Comparison of ENCODE assay signal across 19 cellular contexts in genomic region chr16:57814896-57815295, GRCh38. TPM values are rescaled to one million over a fixed set of nuclear protein-coding genes. Genes with fewer than 3 reads are reported as not detected.
"Had no signal": no experiment of that assay in that cellular context is flagged by ENCODE, and none has a peak within 500 bp of the region (broad histone marks: within the 10 kb centered on the region; RNA-seq: fewer than 3 reads in every experiment).

No MANE protein-coding gene starts in this region.

- H3K4me3 Mint-ChIP-seq: activated CD4-positive, alpha-beta T cell treated with anti-CD3 and anti-CD28 coated beads, Interleukin-2, amount 10 ng/mL, durations not matched to agents 7 days and 5 days; activated naive CD4-positive, alpha-beta T cell treated with anti-CD3 and anti-CD28 coated beads, Interleukin-2, amount 50 U/mL, for 24 hours; brain; mesothelial cell of epicardium; neural progenitor cell; WTC11 had no signal

- H3K4me2 ChIP-seq: neural progenitor cell, SK-N-SH had no signal

- DNase-seq: activated CD4-positive, alpha-beta T cell treated with anti-CD3 and anti-CD28 coated beads, Interleukin-2, amount 10 ng/mL, durations not matched to agents 7 days and 5 days; activated effector memory CD4-positive, alpha-beta T cell treated with Interleukin-2 at 50 U/mL for 16 hours; activated T-cell treated with anti-CD3 and anti-CD28 coated beads, Interleukin-2, amount 50 U/mL, for 1 hour; cerebellar nuclear complex; foreskin fibroblast; head of caudate nucleus; left ventricle myocardium superior; retina; SK-N-SH; stimulated activated CD4-positive, alpha-beta T cell treated with anti-CD3 and anti-CD28 coated beads, Interleukin-4, amount 100 ng/mL, for 4 hours; stomach had no signal

- H3K9me3 ChIP-seq: esophagus muscularis mucosa, SK-N-SH, stomach had no signal

- H3K36me3 Mint-ChIP-seq: activated naive CD4-positive, alpha-beta T cell treated with anti-CD3 and anti-CD28 coated beads, Interleukin-2, amount 50 U/mL, for 24 hours; brain; mesothelial cell of epicardium; neural progenitor cell; WTC11 had no signal

- H3K79me2 ChIP-seq: parathyroid adenoma had no signal

- H3K9ac ChIP-seq: neural progenitor cell, parathyroid adenoma, SK-N-SH had no signal

- H3K27ac Mint-ChIP-seq: activated CD4-positive, alpha-beta T cell treated with anti-CD3 and anti-CD28 coated beads, Interleukin-2, amount 10 ng/mL, durations not matched to agents 7 days and 5 days; neural progenitor cell had no signal

- ATAC-seq: WTC11 had no signal

- H3K4me3 ChIP-seq: esophagus muscularis mucosa, neural progenitor cell, stomach had no signal

- H2AFZ ChIP-seq: neural progenitor cell had no signal

- H3K27ac ChIP-seq: neural progenitor cell had no signal

- H3K4me1 ChIP-seq: neural progenitor cell had no signal

- H3K9me3 Mint-ChIP-seq: activated CD4-positive, alpha-beta T cell treated with anti-CD3 and anti-CD28 coated beads, Interleukin-2, amount 10 ng/mL, durations not matched to agents 7 days and 5 days; activated naive CD4-positive, alpha-beta T cell treated with anti-CD3 and anti-CD28 coated beads, Interleukin-2, amount 50 U/mL, for 24 hours; mesothelial cell of epicardium; neural progenitor cell; WTC11 had no signal

- H3K27me3 ChIP-seq: esophagus muscularis mucosa, neural progenitor cell, stomach had no signal

- H3K36me3 ChIP-seq: esophagus muscularis mucosa, neural progenitor cell, stomach had no signal

RNA-seq across cellular contexts. Expression of gene KIFC3, which starts 12.6 kb away (rescaled TPM):
- total RNA-seq: activated CD4-positive, alpha-beta T cell treated with anti-CD3 and anti-CD28 coated beads, Interleukin-2, amount 10 ng/mL, durations not matched to agents 7 days and 5 days; T-helper 1 cell treated with Interleukin-12 subunit alpha and Interleukin-12 subunit beta and Interleukin-4 antibody, amounts not matched to agents 30 ng/mL and 1 ng/mL, for 36 hours had no signal
